11 cellular contexts compared by ENCODE assay signal in genomic region chr14:92652413-92653151, GRCh38.
DNase-seq lines count a peak whose midpoint lies in the region; ATAC-seq, FAIRE-seq and TF ChIP-seq lines count a peak whose summit lies in the region.
"Had no signal": no experiment of that assay in that cellular context is flagged by ENCODE, and none has a peak within 500 bp of the region (broad histone marks: within the 10 kb centered on the region; RNA-seq: fewer than 3 reads in every experiment).

No MANE protein-coding gene starts in this region.

- H2AFZ ChIP-seq in GM12878 (ENCODE audit: control insufficient read depth, low read depth, low read length), result peak overlapping the region; percentile 58

- peak overlapping the region; percentile 87 for H3K27ac Mint-ChIP-seq in activated naive CD4-positive, alpha-beta T cell treated with anti-CD3 and anti-CD28 coated beads, Interleukin-2, amount 50 U/mL, for 24 hours

- H3K4me2 ChIP-seq in GM12878 (ENCODE audit: control insufficient read depth, insufficient read depth), result peak overlapping the region; percentile 64

- TSS peak; percentile 75 for BruUV-seq in GM12878 (replicated peaks; lab: Mats Ljungman, UMichigan)

- H3K9ac ChIP-seq in GM12878 (ENCODE audit: control insufficient read depth, insufficient read depth, low read length) (peak overlapping the region; percentile 52), muscle layer of colon (ENCODE audit: low read length) (peak overlapping the region; percentile 15)

- H3K79me2 ChIP-seq in GM12878 (ENCODE audit: control insufficient read depth, insufficient read depth, low read length), result peaks cover 38% of the 10 kb centered on the region

- TF ChIP-seq EP300 in GM12878 (IDR thresholded peaks at IDR 0.05; ENCODE audit: borderline replicate concordance in 1 of 2, control insufficient read depth in 1 of 2, low read depth in 2 of 2, low read length in 2 of 2), result no peak

- FAIRE-seq in GM12878 (lab: Jason Lieb, UNC), result peak; percentile 35
- FAIRE-seq: endometrium had no signal

- H3K4me3 Mint-ChIP-seq in activated naive CD4-positive, alpha-beta T cell treated with anti-CD3 and anti-CD28 coated beads, Interleukin-2, amount 50 U/mL, for 24 hours, result peak overlapping the region; percentile 97

- peaks cover 23% of the 10 kb centered on the region for H3K4me1 ChIP-seq in GM12878 (ENCODE audit: control insufficient read depth, insufficient read depth, low read length)
- peaks cover 52% of the 10 kb centered on the region for H3K4me1 ChIP-seq in muscle layer of colon (ENCODE audit: insufficient read depth, low read length)
- peaks cover 13 to 21% of the 10 kb centered on the region in 2 donors for H3K4me1 ChIP-seq in uterus

- no peak for TF ChIP-seq CTCF in GM12878 (IDR thresholded peaks at IDR 0.05 in 2 of 3, conservative IDR thresholded peaks at IDR 0.05 in 1 of 3; ENCODE audit: control insufficient read depth in 2 of 3, extremely low read depth in 1 of 3, insufficient read depth in 1 of 3, low read depth in 3 of 3, low read length in 3 of 3)
- TF ChIP-seq CTCF in uterus (IDR thresholded peaks at IDR 0.05), result no peak

- H3K36me3 ChIP-seq in GM12878 (ENCODE audit: control insufficient read depth in 2 of 2, insufficient read depth in 2 of 2, low read length in 1 of 2), result no peaks in the 10 kb centered on the region; a peak in 1 of 4 replicates
- H3K36me3 ChIP-seq in muscle layer of colon (ENCODE audit: insufficient read depth, low read length), result peaks cover 18% of the 10 kb centered on the region
- H3K36me3 ChIP-seq in uterus, result no peaks in the 10 kb centered on the region

- H3K4me3 ChIP-seq in GM12878 (peak overlapping the region; percentile 66), muscle layer of colon (ENCODE audit: low read depth in 1 of 2, low read length in 2 of 2) (peak overlapping the region in 1 of 2 donors; percentile 42), uterus (peak overlapping the region in 1 of 2 donors; percentile 2)

- SMC1A ChIA-PET in GM12878 (lab: Charles Lee; ENCODE audit: uncharacterized antibody, unreplicated experiment), result interaction anchor here (0.8 to 5.3 kb wide), 18 partner anchors 11 to 136 kb away, joined by 3 to 58 read pairs (median 4); no protein-coding TSS in a partner anchor

- RAD21 ChIA-PET in GM12878 (lab: Charles Lee; ENCODE audit: unreplicated experiment), result interaction anchor here (0.9 to 8.5 kb wide), 18 partner anchors 10 to 191 kb away, joined by 3 to 101 read pairs (median 6); no protein-coding TSS in a partner anchor

- H3K36me3 Mint-ChIP-seq in activated naive CD4-positive, alpha-beta T cell treated with anti-CD3 and anti-CD28 coated beads, Interleukin-2, amount 50 U/mL, for 24 hours, result peaks cover 3% of the 10 kb centered on the region

- H3K27ac ChIP-seq in GM12878 (ENCODE audit: control insufficient read depth, insufficient read depth) (peak overlapping the region; percentile 89), muscle layer of colon (ENCODE audit: low read depth, low read length) (peak overlapping the region; percentile 27), uterus (peak overlapping the region; percentile 97 to 100)
- H3K27ac ChIP-seq: RWPE1 had no signal

- H3K27me3 Mint-ChIP-seq in activated naive CD4-positive, alpha-beta T cell treated with anti-CD3 and anti-CD28 coated beads, Interleukin-2, amount 50 U/mL, for 24 hours, result no peaks in the 10 kb centered on the region

- H4K20me1 ChIP-seq in GM12878 (ENCODE audit: control insufficient read depth, insufficient read depth), result no peaks in the 10 kb centered on the region

- no peaks in the 10 kb centered on the region for H3K9me3 Mint-ChIP-seq in activated naive CD4-positive, alpha-beta T cell treated with anti-CD3 and anti-CD28 coated beads, Interleukin-2, amount 50 U/mL, for 24 hours

- CTCF ChIA-PET in GM12878 (lab: Yijun Ruan, JAX), result interaction anchor here (0.6 to 5.4 kb wide), 12 partner anchors 16 to 79 kb away, joined by 3 to 40 read pairs (median 8); no protein-coding TSS in a partner anchor

- no peak for DNase-seq in activated naive CD4-positive, alpha-beta T cell treated with anti-CD3 and anti-CD28 coated beads, Interleukin-2, amount 50 U/mL, for 16 hours
- no peak for DNase-seq in GM12878 (ENCODE audit: low read depth, low spot score)
- no peak for DNase-seq in uterus
- DNase-seq in DMS114 treated with DMSO at 0.1 percent for 48 hours (lab: John Stamatoyannopoulos, UW; ENCODE audit: unreplicated experiment), result no peak
- DNase-seq: NCI-H187 treated with DMSO at 0.1 percent for 48 hours had no signal

- H3K27me3 ChIP-seq in GM12878 (replicated peaks in 1 of 2; ENCODE audit: control insufficient read depth in 2 of 2, insufficient read depth in 2 of 2, low read length in 1 of 2), result no peaks in the 10 kb centered on the region
- H3K27me3 ChIP-seq in muscle layer of colon (ENCODE audit: control insufficient read depth in 1 of 2, insufficient read depth in 2 of 2, low read length in 2 of 2), result no peaks in the 10 kb centered on the region
- no peaks in the 10 kb centered on the region for H3K27me3 ChIP-seq in uterus

- intact Hi-C loops in GM12878 (cut with micrococcal nuclease; ENCODE audit: unreplicated experiment) (loop anchor here (2.0 kb wide), 1 partner anchor 38 kb away; no protein-coding TSS in a partner anchor), uterus (cut with DNase I; ENCODE audit: low total_unique reads) (no loop called here)

- TF ChIP-seq RAD21 in GM12878 (IDR thresholded peaks at IDR 0.05; ENCODE audit: insufficient read depth, low read depth, low read length), result no peak

- WGBS in GM12878 (ENCODE audit: insufficient coverage, insufficient replicate concordance, low lambda C conversion rate, missing lambda C conversion rate), result 55% methylated on average over 26 of the region's 26 CpGs

- POLR2A ChIA-PET in GM12878 (lab: Charles Lee), result interaction anchor here (0.7 to 4.1 kb wide), 11 partner anchors 13 to 76 kb away, joined by 3 to 25 read pairs (median 8); no protein-coding TSS in a partner anchor

- ATAC-seq in GM12878 (peak; percentile 3), GM19328 (IDR thresholded peaks at IDR 0.05; ENCODE audit: unreplicated experiment) (no peak), HG02938 (IDR thresholded peaks at IDR 0.05; ENCODE audit: unreplicated experiment) (no peak)

- no peaks in the 10 kb centered on the region for H3K9me3 ChIP-seq in GM12878 (replicated peaks; ENCODE audit: control insufficient read depth, insufficient read depth, low read length)
- H3K9me3 ChIP-seq in muscle layer of colon (ENCODE audit: low read length), result no peaks in the 10 kb centered on the region
- H3K9me3 ChIP-seq in uterus, result no peaks in the 10 kb centered on the region

- H3K4me1 Mint-ChIP-seq in activated naive CD4-positive, alpha-beta T cell treated with anti-CD3 and anti-CD28 coated beads, Interleukin-2, amount 50 U/mL, for 24 hours, result peaks cover 80% of the 10 kb centered on the region

- in situ Hi-C loops in GM12878 (cut with MboI), result no loop called here

- 0 out of 2 replicates have a peak, but pooled peaks have one; percentile 19 for TF ChIP-seq POLR2A in GM12878 (IDR thresholded peaks at IDR 0.05; ENCODE audit: low read depth, low read length)
- TF ChIP-seq POLR2A in uterus (IDR thresholded peaks at IDR 0.05), result no peak

TF ChIP-seq in GM12878, 131 proteins besides CTCF, POLR2A, EP300 and RAD21 (continues in another document):
- TF ChIP-seq JUND (IDR thresholded peaks at IDR 0.05; ENCODE audit: low read depth, low read length) (no peak), PML (IDR thresholded peaks at IDR 0.05; ENCODE audit: low read length) (no peak), SRF (IDR thresholded peaks at IDR 0.05; ENCODE audit: low read depth in 2 of 2, low read length in 2 of 2) (0 out of 4 replicates have a peak, but pooled peaks of 1 of the 2 experiments have one; percentile 2), SKIL (IDR thresholded peaks at IDR 0.05; ENCODE audit: low read depth, poor library complexity, severe bottlenecking) (no peak), TCF3 (IDR thresholded peaks at IDR 0.05; ENCODE audit: borderline replicate concordance, insufficient read depth, low read depth, low read length) (no peak)

Comparison
In these comparisons a context has a peak if more than half of its experiments do, and no peak if none do; other contexts are left out.
1. H3K27ac ChIP-seq: peak in every context shown above with its lines; median percentile 98 in uterus; 89 in GM12878; 27 in muscle layer of colon.